ENCODE assay signal across 9 cellular contexts in genomic region chr1:153261793-153262371, GRCh38. TPM values are rescaled to one million over a fixed set of nuclear protein-coding genes. Genes with fewer than 3 reads are reported as not detected.
A peak's percentile ranks its signal among the peaks of the same experiment; 100 is the strongest.
DNase-seq lines count a peak whose midpoint lies in the region; ATAC-seq and TF ChIP-seq lines count a peak whose summit lies in the region.
"Had no signal": no experiment of that assay in that cellular context is flagged by ENCODE, and none has a peak within 500 bp of the region (broad histone marks: within the 10 kb centered on the region; RNA-seq: fewer than 3 reads in every experiment).

No MANE protein-coding gene starts in this region.

- ATAC-seq in SK-N-SH treated with all-trans-retinoic acid at 6 μM for 48 hours: peak; percentile 13; the same call in 2 of the 3 replicates
- no peak for ATAC-seq in GM18868 (IDR thresholded peaks at IDR 0.05; ENCODE audit: unreplicated experiment)

- no peak for TF ChIP-seq CTCF in foreskin fibroblast (IDR thresholded peaks at IDR 0.05; ENCODE audit: low read depth, low read length)

- no peaks in the 10 kb centered on the region; the same call in 1 of the 2 replicates for H3K27me3 ChIP-seq in SJCRH30

- no peaks in the 10 kb centered on the region for H3K36me3 ChIP-seq in SJCRH30

- TF ChIP-seq POLR2A in GM18951 (IDR thresholded peaks at IDR 0.05; ENCODE audit: extremely low read depth, insufficient read depth, insufficient read length): peak; percentile 5

- H3K9me3 ChIP-seq in SJCRH30 (replicated peaks): no peaks in the 10 kb centered on the region

- H3K27ac ChIP-seq in SJCRH30: no peak overlapping the region

- H3K4me3 ChIP-seq in foreskin fibroblast (ENCODE audit: low read depth in 1 of 2, low read length in 2 of 2) (peak overlapping the region; percentile 5 to 10), skeletal muscle cell (ENCODE audit: low read depth, low read length) (peak overlapping the region; percentile 42), SJCRH30 (no peak overlapping the region)

- DNase-seq in foreskin fibroblast: no peak
- DNase-seq in skeletal muscle cell (ENCODE audit: low read depth): no peak
- DNase-seq in NK-92 treated with Interleukin-12 subunit alpha and Interleukin-12 subunit beta, amount 100 ng/mL, for 24 hours (lab: John Stamatoyannopoulos, UW): no peak
- DNase-seq in SJCRH30: no peak
- no peak for DNase-seq in NK-92 (lab: John Stamatoyannopoulos, UW; ENCODE audit: unreplicated experiment)
- DNase-seq: RPMI8226 had no signal

- no peaks in the 10 kb centered on the region for H3K4me1 ChIP-seq in SJCRH30

- in situ Hi-C loops in GM18951 (cut with MboI; ENCODE audit: low sequenced_read_pairs, unreplicated experiment): no loop called here

TF ChIP-seq in SK-N-SH treated with all-trans-retinoic acid at 6 μM for 48 hours, 23 proteins besides CTCF, POLR2A, EP300 and RAD21:
- TF ChIP-seq PPARA (CRISPR knock-in tag; IDR thresholded peaks at IDR 0.05; ENCODE audit: borderline replicate concordance): no peak

RNA-seq across cellular contexts. Expression of gene LORICRIN, which starts 2.4 kb away (rescaled TPM):
- total RNA-seq in SJCRH30 (2014; rRNA removed; shearing (Covaris generic)): not detected in 2 replicates

RNA-seq across cellular contexts. Expression of gene PRR9, which starts 44.5 kb away (rescaled TPM):
- not detected in 2 replicates for total RNA-seq in SJCRH30 (2014; rRNA removed; shearing (Covaris generic))

RNA-seq across cellular contexts. Expression of gene PGLYRP3, which starts 50.9 kb away (rescaled TPM):
- not detected in 2 replicates for total RNA-seq in SJCRH30 (2014; rRNA removed; shearing (Covaris generic))

RNA-seq across cellular contexts. Expression of gene LELP1, which starts 58.7 kb away (rescaled TPM):
- total RNA-seq in SJCRH30 (2014; rRNA removed; shearing (Covaris generic)): not detected in 2 replicates
